ENCODE assay signal across 8 cellular contexts in genomic region chr22:36565152-36565507, GRCh38.
"Had no signal": no experiment of that assay in that cellular context is flagged by ENCODE, and none has a peak within 500 bp of the region (broad histone marks: within the 10 kb centered on the region; RNA-seq: fewer than 3 reads in every experiment).

No MANE protein-coding gene starts in this region.

- H3K27ac ChIP-seq: GM23248, HL-60 had no signal

- DNase-seq: H9, HCEC 1CT, HFFc6, KG1 had no signal

- FAIRE-seq: H1, H54 had no signal

- H3K4me3 ChIP-seq: GM23248 had no signal

- H3K9ac ChIP-seq: GM23248 had no signal

- H2AFZ ChIP-seq: GM23248 had no signal
